Comparison of ENCODE assay signal across 12 cellular contexts in genomic region chr4:1115528-1116293, GRCh38.
"Had no signal": no experiment of that assay in that cellular context is flagged by ENCODE, and none has a peak within 500 bp of the region (broad histone marks: within the 10 kb centered on the region; RNA-seq: fewer than 3 reads in every experiment).

No MANE protein-coding gene starts in this region.

- H3K36me3 ChIP-seq: breast epithelium, prostate gland had no signal

- H3K9me3 ChIP-seq: breast epithelium, prostate gland, testis had no signal

- H3K27ac ChIP-seq: breast epithelium, prostate gland, testis had no signal

- ATAC-seq: activated T-cell treated with anti-CD3 and anti-CD28 coated beads, Interleukin-2, amount 50 U/mL, for 4 hours; esophagus mucosa; stimulated activated naive CD8-positive, alpha-beta T cell treated with anti-CD3 and anti-CD28 coated beads, Interleukin-15, amount 100 ng/mL, for 72 hours had no signal

- H3K4me1 ChIP-seq: breast epithelium, prostate gland, testis had no signal

- H3K4me3 ChIP-seq: breast epithelium, dorsolateral prefrontal cortex, prostate gland, testis had no signal

- DNase-seq: activated CD4-positive, alpha-beta memory T cell treated with anti-CD3 and anti-CD28 coated beads for 36 hours; activated CD4-positive, CD25-positive, alpha-beta regulatory T cell treated with anti-CD3 and anti-CD28 coated beads, Interleukin-2, amount 50 U/mL, for 72 hours; activated effector memory CD4-positive, alpha-beta T cell treated with anti-CD3 and anti-CD28 coated beads, Interleukin-2, amount 50 U/mL, for 16 hours; activated T-cell treated with anti-CD3 and anti-CD28 coated beads, Interleukin-2, amount 50 U/mL, for 4 hours; anterior cingulate cortex; dorsolateral prefrontal cortex; stimulated activated CD4-positive, alpha-beta T cell treated with anti-CD3 and anti-CD28 coated beads, Interleukin-2, amount 100 ng/mL, for 48 hours; stimulated activated naive CD8-positive, alpha-beta T cell treated with anti-CD3 and anti-CD28 coated beads, Interleukin-15, amount 100 ng/mL, for 72 hours; testis had no signal

- H3K27me3 ChIP-seq: testis had no signal
